In genomic region chr12:96196781-96197180, GRCh38 we compare ENCODE assay signal across 8 cellular contexts. TPM values are rescaled to one million over a fixed set of nuclear protein-coding genes. Genes with fewer than 3 reads are reported as not detected.
DNase-seq lines count a peak whose midpoint lies in the region; ATAC-seq, FAIRE-seq and TF ChIP-seq lines count a peak whose summit lies in the region.

No MANE protein-coding gene starts in this region.

- H3K4me1 Mint-ChIP-seq in CD4-positive, CD25-positive, alpha-beta regulatory T cell = peaks cover 28 to 74% (median 45%) of the 10 kb centered on the region in 4 donors
- peaks cover 20 to 68% (median 62%) of the 10 kb centered on the region in 4 donors for H3K4me1 Mint-ChIP-seq in naive thymus-derived CD8-positive, alpha-beta T cell
- peaks cover 6% of the 10 kb centered on the region for H3K4me1 Mint-ChIP-seq in GM23338

- peak in 1 of 3 donors; percentile 66 for DNase-seq in CD4-positive, CD25-positive, alpha-beta regulatory T cell
- peak; percentile 73 for DNase-seq in bronchial epithelial cell (ENCODE audit: low read depth)
- no peak for DNase-seq in naive thymus-derived CD8-positive, alpha-beta T cell
- DNase-seq in RCC 7860 (ENCODE audit: low spot score) = no peak
- DNase-seq in NOMO-1 treated with dmso at 0.1 percent for 144 hours (lab: John Stamatoyannopoulos, UW; ENCODE audit: unreplicated experiment) = no peak
- DNase-seq in GM23338 (ENCODE audit: low spot score) = no peak

- H3K4me3 Mint-ChIP-seq in CD4-positive, CD25-positive, alpha-beta regulatory T cell = peak overlapping the region; percentile 97 to 100 (median 98)
- H3K4me3 Mint-ChIP-seq in naive thymus-derived CD8-positive, alpha-beta T cell = peak overlapping the region in 8 of 10 donors; percentile 13 to 98 (median 96)
- no peak overlapping the region for H3K4me3 Mint-ChIP-seq in GM23338

- no peak for FAIRE-seq in bronchial epithelial cell (lab: Jason Lieb, UNC)
- no peak for FAIRE-seq in RCC 7860 (lab: Jason Lieb, UNC)

- ATAC-seq in CD4-positive, CD25-positive, alpha-beta regulatory T cell (ENCODE audit: low read depth in 2 of 2) = no peak
- no peak for ATAC-seq in naive thymus-derived CD8-positive, alpha-beta T cell
- no peak for ATAC-seq in GM21423 (IDR thresholded peaks at IDR 0.05; ENCODE audit: unreplicated experiment)
- ATAC-seq in GM23338 = no peak

- H3K27me3 ChIP-seq in CD4-positive, CD25-positive, alpha-beta regulatory T cell (ENCODE audit: control insufficient read depth, insufficient read depth, low read length) = no peaks in the 10 kb centered on the region
- H3K27me3 ChIP-seq in Loucy (ENCODE audit: insufficient read depth, low read length, poor library complexity, severe bottlenecking) (no peaks in the 10 kb centered on the region), bronchial epithelial cell (ENCODE audit: control insufficient read depth, insufficient read depth, low read length) (no peaks in the 10 kb centered on the region), GM23338 (ENCODE audit: insufficient read depth) (peaks cover 32% of the 10 kb centered on the region)

- peaks cover 9% of the 10 kb centered on the region for H3K27me3 Mint-ChIP-seq in CD4-positive, CD25-positive, alpha-beta regulatory T cell
- no peaks in the 10 kb centered on the region for H3K27me3 Mint-ChIP-seq in naive thymus-derived CD8-positive, alpha-beta T cell
- H3K27me3 Mint-ChIP-seq in GM23338 (ENCODE audit: insufficient read depth, low read depth, poor library complexity) = peaks cover 24% of the 10 kb centered on the region

- H4K20me1 ChIP-seq in Loucy (ENCODE audit: insufficient read depth, low read length, poor library complexity, severe bottlenecking) = peaks cover 49% of the 10 kb centered on the region
- no peaks in the 10 kb centered on the region; the same call in 1 of the 2 replicates for H4K20me1 ChIP-seq in GM23338 (replicated peaks; ENCODE audit: insufficient read depth)

- peak overlapping the region; percentile 98 for H3K9ac ChIP-seq in Loucy (ENCODE audit: low read depth, low read length, poor library complexity, severe bottlenecking)

- H2AFZ ChIP-seq in Loucy (ENCODE audit: low read length) = no peak overlapping the region
- no peak overlapping the region for H2AFZ ChIP-seq in GM23338

- peak overlapping the region; percentile 92 for H3K4me3 ChIP-seq in CD4-positive, CD25-positive, alpha-beta regulatory T cell (ENCODE audit: low read depth, low read length)
- H3K4me3 ChIP-seq in Loucy (ENCODE audit: low read length, poor library complexity, severe bottlenecking) (peak overlapping the region; percentile 81), bronchial epithelial cell (ENCODE audit: low read depth, low read length) (no peak overlapping the region), GM23338 (no peak overlapping the region)

- POLR2A ChIA-PET in naive thymus-derived CD8-positive, alpha-beta T cell (lab: Charles Lee) = interaction anchor here (2.3 to 7.4 kb wide), 2 partner anchors 14 to 203 kb away, joined by 8 to 45 read pairs; partner anchors contain the start of gene CDK17

- H3K79me2 ChIP-seq in Loucy (ENCODE audit: insufficient read depth, low read length) (peaks cover 59% of the 10 kb centered on the region), GM23338 (replicated peaks; ENCODE audit: insufficient read depth) (peaks cover 25% of the 10 kb centered on the region)

- peak overlapping the region; percentile 87 for H3K27ac ChIP-seq in CD4-positive, CD25-positive, alpha-beta regulatory T cell (ENCODE audit: insufficient read depth, low read length, poor library complexity, severe bottlenecking)
- no peak overlapping the region for H3K27ac ChIP-seq in GM23338 (ENCODE audit: low read depth)

- peaks cover 18% of the 10 kb centered on the region for H3F3A ChIP-seq in Loucy (ENCODE audit: low read depth)
- H3F3A ChIP-seq in GM23338 (replicated peaks; ENCODE audit: low read depth) = no peaks in the 10 kb centered on the region

- H3K36me3 ChIP-seq in CD4-positive, CD25-positive, alpha-beta regulatory T cell (ENCODE audit: control insufficient read depth, insufficient read depth, low read length) = no peaks in the 10 kb centered on the region
- no peaks in the 10 kb centered on the region for H3K36me3 ChIP-seq in Loucy (ENCODE audit: insufficient read depth, low read length)
- no peaks in the 10 kb centered on the region for H3K36me3 ChIP-seq in bronchial epithelial cell (ENCODE audit: control insufficient read depth, insufficient read depth, low read length)
- H3K36me3 ChIP-seq in GM23338 (ENCODE audit: insufficient read depth) = no peaks in the 10 kb centered on the region

- H3K4me1 ChIP-seq in CD4-positive, CD25-positive, alpha-beta regulatory T cell (ENCODE audit: control insufficient read depth, insufficient read depth, low read length, poor library complexity, severe bottlenecking) = peaks cover 63% of the 10 kb centered on the region
- H3K4me1 ChIP-seq in Loucy (ENCODE audit: insufficient read depth, low read length, poor library complexity, severe bottlenecking) (peaks cover 64% of the 10 kb centered on the region), GM23338 (ENCODE audit: insufficient read depth) (peaks cover 12% of the 10 kb centered on the region)

- TF ChIP-seq CTCF in Loucy (conservative IDR thresholded peaks at IDR 0.05; ENCODE audit: low read length) (no peak), bronchial epithelial cell (IDR thresholded peaks at IDR 0.05; ENCODE audit: insufficient read depth, low read length, severe bottlenecking) (no peak), GM23338 (conservative IDR thresholded peaks at IDR 0.05; ENCODE audit: low read depth in 2 of 2) (no peak)

- no peaks in the 10 kb centered on the region for H3K9me3 Mint-ChIP-seq in CD4-positive, CD25-positive, alpha-beta regulatory T cell
- no peaks in the 10 kb centered on the region for H3K9me3 Mint-ChIP-seq in naive thymus-derived CD8-positive, alpha-beta T cell
- no peaks in the 10 kb centered on the region; the same call in 2 of the 3 replicates for H3K9me3 Mint-ChIP-seq in GM23338

- H3K9me3 ChIP-seq in CD4-positive, CD25-positive, alpha-beta regulatory T cell (ENCODE audit: control insufficient read depth in 2 of 2, low read length in 2 of 2) = no peaks in the 10 kb centered on the region
- H3K9me3 ChIP-seq in Loucy (ENCODE audit: insufficient read depth, low read depth, low read length) = no peaks in the 10 kb centered on the region

- peak overlapping the region; percentile 91 to 99 (median 97) for H3K27ac Mint-ChIP-seq in CD4-positive, CD25-positive, alpha-beta regulatory T cell
- peak overlapping the region in 9 of 10 donors; percentile 38 to 100 (median 95) for H3K27ac Mint-ChIP-seq in naive thymus-derived CD8-positive, alpha-beta T cell
- no peak overlapping the region for H3K27ac Mint-ChIP-seq in GM23338

- H3K9me2 ChIP-seq in Loucy (replicated peaks; ENCODE audit: low read depth, low read length) = no peaks in the 10 kb centered on the region
- H3K9me2 ChIP-seq in GM23338 (ENCODE audit: insufficient read depth) = no peaks in the 10 kb centered on the region

- H3K36me3 Mint-ChIP-seq in CD4-positive, CD25-positive, alpha-beta regulatory T cell = peaks cover under 1% of the 10 kb centered on the region
- H3K36me3 Mint-ChIP-seq in naive thymus-derived CD8-positive, alpha-beta T cell = peaks cover 0 to 4% (median under 1%) of the 10 kb centered on the region in 3 donors
- no peaks in the 10 kb centered on the region for H3K36me3 Mint-ChIP-seq in GM23338 (ENCODE audit: low read depth)

- peak overlapping the region; percentile 77 for H3K4me2 ChIP-seq in Loucy (ENCODE audit: low read depth, low read length, poor library complexity, severe bottlenecking)
- H3K4me2 ChIP-seq in GM23338 = no peak overlapping the region; the same call in 1 of the 2 replicates

TF ChIP-seq in GM23338, 12 proteins besides CTCF, POLR2A, EP300 and RAD21 (continues in another document):
- TF ChIP-seq ZNF114 (CRISPR knock-in tag; IDR thresholded peaks at IDR 0.05) (no peak), POLR2AphosphoS5 (IDR thresholded peaks at IDR 0.05; ENCODE audit: low read depth) (no peak), ZNF331 (CRISPR knock-in tag; IDR thresholded peaks at IDR 0.05; ENCODE audit: low read depth) (no peak)

RNA-seq across cellular contexts. Expression of gene ELK3, which starts 2.6 kb away (rescaled TPM):
- 84.7 TPM for total RNA-seq in CD4-positive, CD25-positive, alpha-beta regulatory T cell
- 10 to 100 TPM; 33.4 to 47.9 (median 38.3) TPM for polyA plus RNA-seq in CD4-positive, CD25-positive, alpha-beta regulatory T cell
- total RNA-seq in bronchial epithelial cell = 4.2 and 5.3 TPM in 2 replicates
- 10 to 100 TPM; 44.0 to 46.1 TPM for total RNA-seq in naive thymus-derived CD8-positive, alpha-beta T cell
- 10 to 100 TPM in 1 of 3 donors, 1 to 10 TPM in 2; 7.5 to 18.9 (median 8.9) TPM for polyA plus RNA-seq in naive thymus-derived CD8-positive, alpha-beta T cell
- 8.3 and 12.1 TPM in 2 replicates for total RNA-seq in GM23338 (2014; rRNA removed; shearing (Covaris generic))
- 5.5 and 6.5 TPM in 2 replicates for polyA plus RNA-seq in GM23338 (2016; fragmentation: Nextera tagmentation; extraction: Ambion mirVana)

Comparison
In these comparisons a context has a peak if more than half of its experiments do, and no peak if none do; other contexts are left out.
1. H3K4me3 ChIP-seq: peak in CD4-positive, CD25-positive, alpha-beta regulatory T cell (single experiment) and Loucy (single experiment); none in bronchial epithelial cell (single experiment) and GM23338 (single experiment).